In genomic region chr16:85541619-85542547, GRCh38 we compare ENCODE assay signal across 21 cellular contexts.
DNase-seq lines count a peak whose midpoint lies in the region; TF ChIP-seq lines count a peak whose summit lies in the region.
"Had no signal": no experiment of that assay in that cellular context is flagged by ENCODE, and none has a peak within 500 bp of the region (broad histone marks: within the 10 kb centered on the region; RNA-seq: fewer than 3 reads in every experiment).

No MANE protein-coding gene starts in this region.

- H3K27ac ChIP-seq in trophoblast cell (ENCODE audit: low read depth, low read length) = no peak overlapping the region
- H3K27ac ChIP-seq: pancreas had no signal

- H3K79me2 ChIP-seq in trophoblast cell (ENCODE audit: control insufficient read depth, insufficient read depth, low read length, poor library complexity) = no peaks in the 10 kb centered on the region

- H2BK5ac ChIP-seq in trophoblast cell (ENCODE audit: low read depth, low read length, poor library complexity) = no peak overlapping the region

- H3K4me1 ChIP-seq in trophoblast cell (ENCODE audit: control insufficient read depth in 1 of 2, insufficient read depth in 2 of 2, low read length in 2 of 2) = peaks cover 9 to 12% of the 10 kb centered on the region in 2 experiments
- H3K4me1 ChIP-seq: pancreas had no signal

- POLR2A ChIA-PET in HEK293T (lab: Yijun Ruan, JAX) = interaction anchor here (0.8 to 1.3 kb wide), 2 partner anchors 12 to 15 kb away, joined by 3 to 5 read pairs; no protein-coding TSS in a partner anchor

- H4K91ac ChIP-seq in trophoblast cell (ENCODE audit: low read depth, low read length) = no peak overlapping the region

- H3K36me3 ChIP-seq in trophoblast cell (ENCODE audit: control insufficient read depth in 1 of 2, insufficient read depth in 2 of 2, low read length in 2 of 2) (peaks cover 0 to 3% of the 10 kb centered on the region in 2 experiments), H7 (replicated peaks; ENCODE audit: control insufficient read depth, insufficient read depth, low read length) (no peaks in the 10 kb centered on the region)
- H3K36me3 ChIP-seq: pancreas, transverse colon had no signal

- no peak overlapping the region for H3K18ac ChIP-seq in trophoblast cell (ENCODE audit: low read length)

- no peak overlapping the region for H3K4ac ChIP-seq in trophoblast cell (ENCODE audit: low read depth, low read length)

- no CpG with 5 or more reads among the region's 21 CpGs for WGBS in trophoblast cell (ENCODE audit: extremely low coverage, insufficient coverage, insufficient read length)

- H2BK120ac ChIP-seq in trophoblast cell (ENCODE audit: insufficient read depth, low read length, poor library complexity) = no peak overlapping the region

- H4K12ac ChIP-seq in trophoblast cell (ENCODE audit: low read depth, low read length) = no peak overlapping the region

- no peak overlapping the region for H3K9ac ChIP-seq in trophoblast cell (ENCODE audit: low read length)
- H3K9ac ChIP-seq: SK-N-SH had no signal

- no peak overlapping the region for H3K23ac ChIP-seq in trophoblast cell (ENCODE audit: low read length)

- H3K79me1 ChIP-seq in trophoblast cell (ENCODE audit: low read length) = peaks cover 6% of the 10 kb centered on the region

- H3K4me3 ChIP-seq in foreskin fibroblast (ENCODE audit: low read depth in 1 of 2, low read length in 2 of 2) (no peak overlapping the region), trophoblast cell (ENCODE audit: low read depth, low read length) (no peak overlapping the region), H7 (ENCODE audit: insufficient read depth, low read depth, low read length) (no peak overlapping the region)
- H3K4me3 ChIP-seq: pancreas, transverse colon had no signal

- no peak overlapping the region for H3K14ac ChIP-seq in trophoblast cell (ENCODE audit: low read length)

- no peak overlapping the region for H2AFZ ChIP-seq in trophoblast cell (ENCODE audit: insufficient read depth, low read length, poor library complexity)

- H3K27me3 ChIP-seq in trophoblast cell (ENCODE audit: insufficient read depth, low read length) (no peaks in the 10 kb centered on the region), H7 (ENCODE audit: control insufficient read depth, insufficient read depth, low read length) (no peaks in the 10 kb centered on the region)
- H3K27me3 ChIP-seq: pancreas, transverse colon had no signal

- no peak overlapping the region for H2AK5ac ChIP-seq in trophoblast cell (ENCODE audit: low read length)

- CTCF ChIA-PET in HEK293T (lab: Yijun Ruan, JAX) = interaction anchor here (0.7 to 1.1 kb wide), 2 partner anchors 15 to 21 kb away, joined by 3 to 4 read pairs; no protein-coding TSS in a partner anchor

- no peak overlapping the region for H2BK12ac ChIP-seq in trophoblast cell (ENCODE audit: low read length)

- H3K4me2 ChIP-seq in trophoblast cell (ENCODE audit: low read length) = no peak overlapping the region
- H3K4me2 ChIP-seq: SK-N-SH had no signal

- H3K9me3 ChIP-seq in trophoblast cell (ENCODE audit: insufficient read depth, low read depth, low read length) = peaks cover 6% of the 10 kb centered on the region
- H3K9me3 ChIP-seq: pancreas, SK-N-SH, transverse colon had no signal

- DNase-seq in EL = peak; percentile 23
- DNase-seq in NCI-H82 (lab: John Stamatoyannopoulos, UW) = peak; percentile 95
- peak; percentile 38 to 81 for DNase-seq in foreskin fibroblast
- peak; percentile 60 for DNase-seq in retina
- DNase-seq in HEK293T (ENCODE audit: extremely low spot score) = no peak
- no peak for DNase-seq in activated effector memory CD4-positive, alpha-beta T cell treated with Interleukin-2 at 50 U/mL for 16 hours
- no peak for DNase-seq in trophoblast cell
- DNase-seq in H7 = no peak
- DNase-seq: activated CD4-positive, alpha-beta T cell treated with anti-CD3 and anti-CD28 coated beads, Interleukin-2, amount 50 U/mL, for 1 hour; activated naive CD4-positive, alpha-beta T cell treated with Interleukin-2 at 50 U/mL for 16 hours; CD4-positive, alpha-beta T cell; dermis blood vessel endothelial cell; head of caudate nucleus; Kasumi-1; NCI-H1417 treated with DMSO at 0.1 percent for 48 hours; NCI-H446 treated with DMSO at 0.1 percent for 48 hours; PC-3; SK-N-SH; stimulated activated naive B cell treated with anti-CD40 and anti-IgM and Interleukin-4, amounts not matched to agents 10 μg/mL and 1 μg/mL and 100 μg/mL, for 72 hours; transverse colon had no signal

- no peak for TF ChIP-seq CTCF in foreskin fibroblast (IDR thresholded peaks at IDR 0.05; ENCODE audit: low read depth, low read length)

- no peak overlapping the region for H4K8ac ChIP-seq in trophoblast cell (ENCODE audit: low read depth, low read length)

TF ChIP-seq in HEK293T, 16 proteins besides CTCF, POLR2A, EP300 and RAD21:
- TF ChIP-seq CTBP1 (IDR thresholded peaks at IDR 0.05; ENCODE audit: borderline replicate concordance) = no peak
- TF ChIP-seq HDGF (IDR thresholded peaks at IDR 0.05; ENCODE audit: borderline replicate concordance) = no peak
- TF ChIP-seq FOXM1 (IDR thresholded peaks at IDR 0.05; ENCODE audit: borderline replicate concordance) = no peak
- TF ChIP-seq NFRKB (IDR thresholded peaks at IDR 0.05) = no peak

Comparison
In these comparisons a context has a peak if more than half of its experiments do, and no peak if none do; other contexts are left out.
1. DNase-seq: peak in EL (single experiment), NCI-H82 (single experiment), foreskin fibroblast (2 of 2) and retina (single experiment); none in HEK293T (single experiment), activated effector memory CD4-positive, alpha-beta T cell treated with Interleukin-2 at 50 U/mL for 16 hours (single experiment), trophoblast cell (0 of 2) and H7 (single experiment).